In genomic region chr1:43991200-43991475, GRCh38 we compare ENCODE assay signal across 8 cellular contexts. TPM values are rescaled to one million over a fixed set of nuclear protein-coding genes. Genes with fewer than 3 reads are reported as not detected.
DNase-seq lines count a peak whose midpoint lies in the region; ATAC-seq, FAIRE-seq and TF ChIP-seq lines count a peak whose summit lies in the region.

No MANE protein-coding gene starts in this region.

- H3K4me1 ChIP-seq in ES-I3 (ENCODE audit: insufficient read depth, low read length): no peaks in the 10 kb centered on the region; the same call in 1 of the 2 replicates
- peaks cover 14% of the 10 kb centered on the region for H3K4me1 ChIP-seq in OCI-LY1 (ENCODE audit: insufficient read depth, low read length, severe bottlenecking)
- H3K4me1 ChIP-seq in pancreas: peaks cover 0 to 12% (median 5%) of the 10 kb centered on the region in 3 donors

- H3K27me3 ChIP-seq in OCI-LY1 (ENCODE audit: insufficient read depth, low read length) (no peaks in the 10 kb centered on the region; the same call in 1 of the 2 replicates), pancreas (no peaks in the 10 kb centered on the region)

- H3K9ac ChIP-seq in ES-I3 (ENCODE audit: low read depth, low read length) (peak overlapping the region; percentile 82), OCI-LY1 (ENCODE audit: low read length) (peak overlapping the region; percentile 52)

- H3K9me3 ChIP-seq in ES-I3 (ENCODE audit: control insufficient read depth, insufficient read depth, low read length): no peaks in the 10 kb centered on the region
- H3K9me3 ChIP-seq in OCI-LY1 (ENCODE audit: low read length): no peaks in the 10 kb centered on the region
- no peaks in the 10 kb centered on the region for H3K9me3 ChIP-seq in pancreas

- no peak overlapping the region for H2AFZ ChIP-seq in OCI-LY1 (ENCODE audit: low read length)

- no peaks in the 10 kb centered on the region for H3K79me2 ChIP-seq in OCI-LY1 (ENCODE audit: insufficient read depth, low read length)

- peak overlapping the region; percentile 59 for H3K4me3 ChIP-seq in OCI-LY1 (ENCODE audit: low read depth, low read length, poor library complexity, severe bottlenecking)
- peak overlapping the region; percentile 62 for H3K4me3 ChIP-seq in epithelial cell of esophagus (ENCODE audit: low read length)
- peak overlapping the region; percentile 57 to 87 (median 64) for H3K4me3 ChIP-seq in pancreas

- H3K36me3 ChIP-seq in ES-I3 (ENCODE audit: insufficient read depth, low read length): no peaks in the 10 kb centered on the region
- no peaks in the 10 kb centered on the region for H3K36me3 ChIP-seq in OCI-LY1 (ENCODE audit: insufficient read depth, low read length)
- H3K36me3 ChIP-seq in pancreas: no peaks in the 10 kb centered on the region

- H3F3A ChIP-seq in OCI-LY1 (ENCODE audit: insufficient read depth, low read length): no peaks in the 10 kb centered on the region

- H4K20me1 ChIP-seq in OCI-LY1 (ENCODE audit: insufficient read depth, low read length): no peaks in the 10 kb centered on the region

- no peaks in the 10 kb centered on the region for H3K9me2 ChIP-seq in OCI-LY1 (ENCODE audit: low read depth, low read length)

- H3K27ac ChIP-seq in OCI-LY1 (ENCODE audit: low read depth, low read length, poor library complexity, severe bottlenecking) (no peak overlapping the region), pancreas (peak overlapping the region; percentile 73 to 89 (median 84))

- peak overlapping the region; percentile 71 for H3K4me2 ChIP-seq in OCI-LY1 (ENCODE audit: low read length)

- intact Hi-C loops in pancreas (cut with DNase I): no loop called here

- FAIRE-seq in pancreas (lab: Jason Lieb, UNC): no peak

- ATAC-seq in pancreas (peak in 1 of 4 donors; percentile 34), GM21825 (IDR thresholded peaks at IDR 0.05; ENCODE audit: unreplicated experiment) (no peak)

- TF ChIP-seq CTCF in OCI-LY1 (IDR thresholded peaks at IDR 0.05; ENCODE audit: low read length) (no peak), epithelial cell of esophagus (IDR thresholded peaks at IDR 0.05; ENCODE audit: insufficient read depth, low read depth, low read length, missing control alignments) (no peak), pancreas (IDR thresholded peaks at IDR 0.05) (no peak)

- WGBS in pancreas, 2 donors: 0 to 1% methylated on average over 10 of the region's 10 CpGs

- DNase-seq in epithelial cell of esophagus (ENCODE audit: low read depth) (no peak), pancreas (no peak), SKM-1 (lab: John Stamatoyannopoulos, UW; ENCODE audit: unreplicated experiment) (no peak), COR-L47 (lab: John Stamatoyannopoulos, UW) (no peak), cerebellum (ENCODE audit: low spot score) (no peak)

RNA-seq across cellular contexts. Expression of gene CCDC24, which starts 0.3 kb away (rescaled TPM):
- 10 to 100 TPM in 1 of 6 donors, 1 to 10 TPM in 5; 3.9 to 13.2 (median 5.3) TPM for total RNA-seq in pancreas
- 10 to 100 TPM; 39.2 to 45.9 TPM for polyA plus RNA-seq in pancreas
- 5.2 TPM for total RNA-seq in cerebellum

RNA-seq across cellular contexts. Expression of gene B4GALT2, which starts 12.1 kb away (rescaled TPM):
- 10 to 100 TPM; 16.7 to 29.9 (median 25.9) TPM for total RNA-seq in pancreas
- polyA plus RNA-seq in pancreas: 10 to 100 TPM; 28.2 to 36.7 TPM
- total RNA-seq in cerebellum: 59.3 TPM

RNA-seq across cellular contexts. Expression of gene ATP6V0B, which starts 16.4 kb away (rescaled TPM):
- total RNA-seq in pancreas (100 to 1,000 TPM in 1 of 6 donors, 10 to 100 TPM in 5; 59.8 to 108 (median 82.2) TPM), cerebellum (89.9 TPM)
- polyA plus RNA-seq in pancreas: 100 to 1,000 TPM; 135 to 208 TPM

RNA-seq across cellular contexts. Expression of gene DPH2, which starts 21.3 kb away (rescaled TPM):
- total RNA-seq in pancreas (10 to 100 TPM; 10.8 to 19.4 (median 12.8) TPM), cerebellum (14.2 TPM)
- polyA plus RNA-seq in pancreas: 10 to 100 TPM; 20.0 to 22.0 TPM

RNA-seq across cellular contexts. Expression of gene SLC6A9, which starts 40.1 kb away (rescaled TPM):
- total RNA-seq in pancreas (10 to 100 TPM in 1 of 6 donors, 1 to 10 TPM in 5; 1.9 to 23.4 (median 4.2) TPM), cerebellum (12.3 TPM)
- polyA plus RNA-seq in pancreas: 1 to 10 TPM; 3.9 to 5.0 TPM
